6 cellular contexts compared by ENCODE assay signal in genomic region chr3:82628385-82629014, GRCh38.
"Had no signal": no experiment of that assay in that cellular context is flagged by ENCODE, and none has a peak within 500 bp of the region (broad histone marks: within the 10 kb centered on the region; RNA-seq: fewer than 3 reads in every experiment).

No MANE protein-coding gene starts in this region.

- ATAC-seq: HepG2 had no signal

- H3K4me3 ChIP-seq: GM23248 had no signal

- DNase-seq: GM23248, GOT3, H9, HCEC 1CT had no signal

- H3K27ac ChIP-seq: GM23248, HL-60 had no signal
